In the genomic region with DNA sequence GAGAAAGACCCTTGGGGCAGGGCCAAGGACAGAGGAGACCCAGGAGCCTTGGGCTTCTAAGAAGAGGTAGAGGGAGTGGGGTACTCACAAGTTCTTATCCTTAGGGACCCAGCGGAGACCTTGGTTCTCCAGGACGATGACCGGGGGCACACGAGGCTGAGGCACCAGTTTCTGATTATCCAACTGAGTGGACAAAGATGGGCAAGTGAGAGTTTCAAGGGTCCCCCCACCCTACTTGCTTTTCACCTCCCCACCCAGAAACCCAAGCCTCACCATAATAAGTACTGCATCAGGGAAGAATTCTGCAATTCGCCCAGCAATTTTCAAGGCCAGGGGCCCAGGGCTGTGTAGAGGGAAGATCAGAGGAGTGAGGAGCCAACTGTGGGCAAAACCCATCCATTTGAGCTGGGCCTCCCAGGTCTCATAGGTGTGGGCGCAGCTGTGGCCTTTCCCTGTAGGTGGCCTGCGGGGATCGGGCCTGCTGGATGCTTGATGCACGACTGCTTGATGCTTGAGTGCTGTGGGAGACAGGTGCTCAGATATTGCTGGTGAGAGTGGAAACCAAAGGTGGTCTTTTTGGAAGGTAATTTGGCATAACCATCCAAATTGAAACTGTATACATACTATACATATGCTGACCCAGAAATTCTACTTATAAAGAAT, we compare ENCODE assay signal across 10 cellular contexts. TPM values are rescaled to one million over a fixed set of nuclear protein-coding genes. Genes with fewer than 3 reads are reported as not detected.
DNase-seq lines count a peak whose midpoint lies in the region; ATAC-seq and TF ChIP-seq lines count a peak whose summit lies in the region.
"Had no signal": no experiment of that assay in that cellular context is flagged by ENCODE, and none has a peak within 500 bp of the region (broad histone marks: within the 10 kb centered on the region; RNA-seq: fewer than 3 reads in every experiment).

No MANE protein-coding gene starts in this region.

- peak overlapping the region; percentile 83 for H3K9ac ChIP-seq in OCI-LY1 (ENCODE audit: low read length)
- no peak overlapping the region for H3K9ac ChIP-seq in endocrine pancreas (ENCODE audit: control insufficient read depth, insufficient read depth, low read length)
- peak overlapping the region in 1 of 3 donors; percentile 33 for H3K9ac ChIP-seq in skeletal muscle tissue (ENCODE audit: low read depth in 1 of 3, low read length in 3 of 3)

- no peaks in the 10 kb centered on the region for H3K9me2 ChIP-seq in OCI-LY1 (ENCODE audit: low read depth, low read length)

- ATAC-seq in HG03342 (IDR thresholded peaks at IDR 0.05; ENCODE audit: unreplicated experiment) = no peak

- H3K27ac ChIP-seq in OCI-LY1 (ENCODE audit: low read depth, low read length, poor library complexity, severe bottlenecking) (peak overlapping the region; percentile 24), skeletal muscle tissue (ENCODE audit: low read depth, low read length) (peak overlapping the region; percentile 1)

- peak overlapping the region; percentile 75 for H3K4me2 ChIP-seq in OCI-LY1 (ENCODE audit: low read length)

- DNase-seq in NCI-H345 (lab: John Stamatoyannopoulos, UW) (peak; percentile 10), NCI-H345 treated with DMSO at 0.1 percent for 48 hours (lab: John Stamatoyannopoulos, UW; ENCODE audit: unreplicated experiment) (no peak), NCI-H2227 treated with DMSO at 0.1 percent for 48 hours (lab: John Stamatoyannopoulos, UW) (no peak), Kasumi-1 (lab: John Stamatoyannopoulos, UW) (no peak)
- DNase-seq: AML-193, islet precursor cell had no signal

- peak overlapping the region; percentile 78 for H3K4me3 ChIP-seq in OCI-LY1 (ENCODE audit: low read depth, low read length, poor library complexity, severe bottlenecking)
- H3K4me3 ChIP-seq in endocrine pancreas (ENCODE audit: control insufficient read depth, insufficient read depth, low read length) = peak overlapping the region; percentile 12
- peak overlapping the region; percentile 58 to 85 (median 64) for H3K4me3 ChIP-seq in skeletal muscle tissue (ENCODE audit: low read length in 3 of 3)

- peaks cover 47% of the 10 kb centered on the region for H3K36me3 ChIP-seq in OCI-LY1 (ENCODE audit: insufficient read depth, low read length)
- H3K36me3 ChIP-seq in endocrine pancreas (ENCODE audit: control insufficient read depth, insufficient read depth, low read length) = peaks cover 2% of the 10 kb centered on the region
- peaks cover 26 to 35% (median 28%) of the 10 kb centered on the region in 3 donors for H3K36me3 ChIP-seq in skeletal muscle tissue (ENCODE audit: control insufficient read depth in 3 of 3, insufficient read depth in 3 of 3, low read length in 3 of 3)

- H4K20me1 ChIP-seq in OCI-LY1 (ENCODE audit: insufficient read depth, low read length) = no peaks in the 10 kb centered on the region

- H3K4me1 ChIP-seq in OCI-LY1 (ENCODE audit: insufficient read depth, low read length, severe bottlenecking) (peaks cover 37% of the 10 kb centered on the region), endocrine pancreas (ENCODE audit: control insufficient read depth, insufficient read depth, low read length) (no peaks in the 10 kb centered on the region), skeletal muscle tissue (ENCODE audit: control insufficient read depth in 3 of 3, insufficient read depth in 3 of 3, low read length in 3 of 3) (peaks cover 50 to 76% (median 54%) of the 10 kb centered on the region in 3 donors)

- no peaks in the 10 kb centered on the region for H3K27me3 ChIP-seq in OCI-LY1 (ENCODE audit: insufficient read depth, low read length)
- H3K27me3 ChIP-seq in endocrine pancreas (ENCODE audit: control insufficient read depth, insufficient read depth, low read length) = no peaks in the 10 kb centered on the region
- H3K27me3 ChIP-seq in skeletal muscle tissue (ENCODE audit: control insufficient read depth in 3 of 3, insufficient read depth in 3 of 3, low read length in 3 of 3) = no peaks in the 10 kb centered on the region

- H2AFZ ChIP-seq in OCI-LY1 (ENCODE audit: low read length) = no peak overlapping the region

- no peak for TF ChIP-seq CTCF in OCI-LY1 (IDR thresholded peaks at IDR 0.05; ENCODE audit: low read length)

- no peaks in the 10 kb centered on the region for H3F3A ChIP-seq in OCI-LY1 (ENCODE audit: insufficient read depth, low read length)

- H3K9me3 ChIP-seq in OCI-LY1 (ENCODE audit: low read length) (no peaks in the 10 kb centered on the region), endocrine pancreas (ENCODE audit: control insufficient read depth, low read length) (no peaks in the 10 kb centered on the region), skeletal muscle tissue (ENCODE audit: control insufficient read depth in 3 of 3, low read length in 3 of 3) (no peaks in the 10 kb centered on the region)

- H3K79me2 ChIP-seq in OCI-LY1 (ENCODE audit: insufficient read depth, low read length) = peaks cover 14% of the 10 kb centered on the region

RNA-seq across cellular contexts. Expression of a gene that starts 2.0 kb away (rescaled TPM):
- total RNA-seq in skeletal muscle tissue = 12.0 TPM

RNA-seq across cellular contexts. Expression of a gene that starts 3.4 kb away (rescaled TPM):
- total RNA-seq in skeletal muscle tissue = 89.8 TPM

RNA-seq across cellular contexts. Expression of a gene that starts 7.0 kb away (rescaled TPM):
- 58.5 TPM for total RNA-seq in skeletal muscle tissue

RNA-seq across cellular contexts. Expression of a gene that starts 7.9 kb away (rescaled TPM):
- total RNA-seq in skeletal muscle tissue = 33.4 TPM

RNA-seq across cellular contexts. Expression of a gene that starts 8.9 kb away (rescaled TPM):
- 172 TPM for total RNA-seq in skeletal muscle tissue

Comparison
In these comparisons a context has a peak if more than half of its experiments do, and no peak if none do; other contexts are left out.
1. H3K4me3 ChIP-seq: peak in every context shown above with its lines; median percentile 78 in OCI-LY1; 64 in skeletal muscle tissue; 12 in endocrine pancreas.